ENCODE assay signal across 16 cellular contexts in the genomic region with DNA sequence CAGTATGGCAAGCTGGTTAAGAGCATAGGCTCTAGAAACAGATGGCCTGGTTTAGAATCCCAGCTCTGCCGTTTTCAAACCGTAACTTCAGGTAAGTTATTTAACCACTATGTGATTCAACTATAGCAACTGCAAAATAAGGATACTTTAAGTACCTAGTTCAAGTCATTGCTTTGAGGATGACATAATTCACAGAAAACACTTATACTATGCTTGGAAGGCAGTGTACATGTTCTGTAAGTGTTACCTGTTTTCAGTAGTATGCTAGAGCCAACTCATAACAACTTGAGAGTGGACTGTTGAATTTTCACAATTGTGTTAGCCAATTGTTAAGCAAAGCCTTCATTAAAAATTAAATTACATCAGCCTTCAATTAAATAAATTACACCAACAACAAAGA.
DNase-seq lines count a peak whose midpoint lies in the region; ATAC-seq, FAIRE-seq and TF ChIP-seq lines count a peak whose summit lies in the region.
"Had no signal": no experiment of that assay in that cellular context is flagged by ENCODE, and none has a peak within 500 bp of the region (broad histone marks: within the 10 kb centered on the region; RNA-seq: fewer than 3 reads in every experiment).

No MANE protein-coding gene starts in this region.

- H3K27me3 ChIP-seq in cardiac muscle cell, result no peaks in the 10 kb centered on the region
- H3K27me3 ChIP-seq in dorsolateral prefrontal cortex, result no peaks in the 10 kb centered on the region
- no peaks in the 10 kb centered on the region for H3K27me3 ChIP-seq in gastrocnemius medialis

- no peaks in the 10 kb centered on the region for H3K36me3 ChIP-seq in cardiac muscle cell
- H3K36me3 ChIP-seq in gastrocnemius medialis, result no peaks in the 10 kb centered on the region

- no peak overlapping the region for H3K4me3 ChIP-seq in cardiac muscle cell
- H3K4me3 ChIP-seq in dorsolateral prefrontal cortex, result peak overlapping the region in 9 of 59 donors; percentile 6 to 37 (median 23)
- H3K4me3 ChIP-seq in gastrocnemius medialis, result no peak overlapping the region
- H3K4me3 ChIP-seq: A549 had no signal

- in situ Hi-C loops in gastrocnemius medialis (cut with MboI; ENCODE audit: low sequenced_read_pairs in 4 of 4), result no loop called here

- H3K4me1 ChIP-seq in cardiac muscle cell (ENCODE audit: low read depth) (peaks cover 33% of the 10 kb centered on the region), gastrocnemius medialis (peaks cover 60 to 65% of the 10 kb centered on the region in 2 donors)

- DNase-seq in cardiac muscle cell (ENCODE audit: low read depth in 1 of 2, low spot score in 1 of 2) (no peak), left ventricle myocardium superior (no peak), HTR-8/SVneo (ENCODE audit: insufficient read length, low spot score) (no peak), dorsolateral prefrontal cortex (no peak), gastrocnemius medialis (no peak), NCI-H1105 treated with DMSO at 0.1 percent for 48 hours (lab: John Stamatoyannopoulos, UW) (no peak)
- DNase-seq: COR-L47, Karpas-422, NCI-H2029, SHP77 treated with DMSO at 0.1 percent for 48 hours had no signal

- intact Hi-C loops in left ventricle myocardium superior (cut with micrococcal nuclease), result no loop called here
- intact Hi-C loops in dorsolateral prefrontal cortex (cut with DNase I), result no loop called here
- intact Hi-C loops in gastrocnemius medialis (cut with DNase I; ENCODE audit: low total_unique reads), result no loop called here

- no peaks in the 10 kb centered on the region for H3K9me3 ChIP-seq in cardiac muscle cell (ENCODE audit: low read depth)
- H3K9me3 ChIP-seq in gastrocnemius medialis, result no peaks in the 10 kb centered on the region
- H3K9me3 ChIP-seq: A549 had no signal

- TF ChIP-seq CTCF in cardiac muscle cell (IDR thresholded peaks at IDR 0.05; ENCODE audit: low read depth, low read length) (no peak), dorsolateral prefrontal cortex (IDR thresholded peaks at IDR 0.05 in 54 of 56, conservative IDR thresholded peaks at IDR 0.05 in 2 of 56; ENCODE audit: low read depth in 1 of 56, partially characterized antibody in 56 of 56) (no peak), gastrocnemius medialis (IDR thresholded peaks at IDR 0.05 in 4 of 5, conservative IDR thresholded peaks at IDR 0.05 in 1 of 5) (no peak)

- no peaks in the 10 kb centered on the region for H3K27me3 Mint-ChIP-seq in activated T-helper 17 cell treated with anti-CD3 and anti-CD28 coated beads, Interleukin-2, amount 50 U/mL, for 72 hours

- peak; percentile 66 for FAIRE-seq in HTR-8/SVneo (lab: Jason Lieb, UNC)
- FAIRE-seq: A549, GM12892, RCC 7860 had no signal

- no peaks in the 10 kb centered on the region for H3K36me3 Mint-ChIP-seq in activated T-helper 17 cell treated with anti-CD3 and anti-CD28 coated beads, Interleukin-2, amount 50 U/mL, for 72 hours (ENCODE audit: low read depth)

- H3K27ac Mint-ChIP-seq in activated T-helper 17 cell treated with anti-CD3 and anti-CD28 coated beads, Interleukin-2, amount 50 U/mL, for 72 hours, result no peak overlapping the region

- H3K9me3 Mint-ChIP-seq in activated T-helper 17 cell treated with anti-CD3 and anti-CD28 coated beads, Interleukin-2, amount 50 U/mL, for 72 hours, result no peaks in the 10 kb centered on the region

- no peaks in the 10 kb centered on the region for H3K4me1 Mint-ChIP-seq in activated T-helper 17 cell treated with anti-CD3 and anti-CD28 coated beads, Interleukin-2, amount 50 U/mL, for 72 hours

- ATAC-seq in left ventricle myocardium superior (no peak), gastrocnemius medialis (peak in 1 of 2 donors; percentile 18), HG02642 (IDR thresholded peaks at IDR 0.05; ENCODE audit: poor library complexity, unreplicated experiment) (no peak)
- ATAC-seq in activated T-helper 17 cell treated with anti-CD3 and anti-CD28 coated beads, Interleukin-2, amount 50 U/mL, for 72 hours (replicated peaks), result no peak
- ATAC-seq: A549 had no signal

- H3K4me3 Mint-ChIP-seq in activated T-helper 17 cell treated with anti-CD3 and anti-CD28 coated beads, Interleukin-2, amount 50 U/mL, for 72 hours, result no peak overlapping the region

- H3K27ac ChIP-seq in cardiac muscle cell (peak overlapping the region; percentile 85), dorsolateral prefrontal cortex (peak overlapping the region in 57 of 59 donors; percentile 10 to 95 (median 86)), gastrocnemius medialis (peak overlapping the region; percentile 59 to 85 (median 75))
- H3K27ac ChIP-seq: A549, C4-2B had no signal

- no peak for TF ChIP-seq POLR2A in gastrocnemius medialis (IDR thresholded peaks at IDR 0.05)
